Comparison of ENCODE assay signal across 1 cellular context in genomic region chr3:43856351-43856750, GRCh38.
TF ChIP-seq lines count a peak whose summit lies in the region.

No MANE protein-coding gene starts in this region.

TF ChIP-seq in A549, 52 proteins besides CTCF, POLR2A, EP300 and RAD21:
- TF ChIP-seq GATA3 (IDR thresholded peaks at IDR 0.05; ENCODE audit: borderline replicate concordance) (no peak), HES2 (IDR thresholded peaks at IDR 0.05) (no peak), FOSB (CRISPR knock-in tag; IDR thresholded peaks at IDR 0.05) (no peak), CBX8 (IDR thresholded peaks at IDR 0.05) (no peak), HDAC2 (IDR thresholded peaks at IDR 0.05) (no peak), BCL3 (IDR thresholded peaks at IDR 0.05) (no peak), E2F6 (IDR thresholded peaks at IDR 0.05; ENCODE audit: borderline replicate concordance, low read depth) (no peak), EHMT2 (IDR thresholded peaks at IDR 0.05; ENCODE audit: low read depth) (no peak), ZNF302 (CRISPR knock-in tag; IDR thresholded peaks at IDR 0.05) (no peak), MAFK (IDR thresholded peaks at IDR 0.05; ENCODE audit: partially characterized antibody) (no peak), NPAS2 (CRISPR knock-in tag; IDR thresholded peaks at IDR 0.05; ENCODE audit: borderline replicate concordance) (no peak), RNF2 (IDR thresholded peaks at IDR 0.05; ENCODE audit: borderline replicate concordance, low read depth) (no peak), KDM1A (IDR thresholded peaks at IDR 0.05; ENCODE audit: low read depth) (no peak)
